ENCODE assay signal across 27 cellular contexts in genomic region chr22:17484608-17485007, GRCh38.
"Had no signal": no experiment of that assay in that cellular context is flagged by ENCODE, and none has a peak within 500 bp of the region (broad histone marks: within the 10 kb centered on the region; RNA-seq: fewer than 3 reads in every experiment).

No MANE protein-coding gene starts in this region.

- H3K27me3 Mint-ChIP-seq: activated CD4-positive, alpha-beta T cell treated with anti-CD3 and anti-CD28 coated beads, Interleukin-2, amount 10 ng/mL, durations not matched to agents 7 days and 5 days; activated naive CD8-positive, alpha-beta T cell treated with anti-CD3 and anti-CD28 coated beads, Interleukin-2, amount 50 U/mL, for 24 hours had no signal

- H3K4me1 Mint-ChIP-seq: activated CD4-positive, alpha-beta T cell treated with anti-CD3 and anti-CD28 coated beads, Interleukin-2, amount 10 ng/mL, durations not matched to agents 7 days and 5 days; activated naive CD8-positive, alpha-beta T cell treated with anti-CD3 and anti-CD28 coated beads, Interleukin-2, amount 50 U/mL, for 24 hours had no signal

- H3K27ac ChIP-seq: ascending aorta, body of pancreas, SJSA1 had no signal

- H3K4me3 Mint-ChIP-seq: activated CD4-positive, alpha-beta memory T cell treated with anti-CD3 and anti-CD28 coated beads for 36 hours; activated CD4-positive, alpha-beta T cell treated with anti-CD3 and anti-CD28 coated beads, Interleukin-2, amount 10 ng/mL, durations not matched to agents 7 days and 5 days; activated naive CD8-positive, alpha-beta T cell treated with anti-CD3 and anti-CD28 coated beads, Interleukin-2, amount 50 U/mL, for 24 hours; activated T-cell treated with anti-CD3 and anti-CD28 coated beads, Interleukin-2, amount 50 U/mL, for 4 hours; T-helper 1 cell treated with Interleukin-12 subunit alpha and Interleukin-12 subunit beta and Interleukin-4 antibody, amounts not matched to agents 30 μg/mL and 1 μg/mL, for 36 hours had no signal

- H3K27ac Mint-ChIP-seq: activated CD4-positive, alpha-beta memory T cell treated with anti-CD3 and anti-CD28 coated beads for 36 hours; activated CD4-positive, alpha-beta T cell treated with anti-CD3 and anti-CD28 coated beads, Interleukin-2, amount 10 ng/mL, durations not matched to agents 7 days and 5 days; activated naive CD4-positive, alpha-beta T cell treated with anti-CD3 and anti-CD28 coated beads, Interleukin-2, amount 50 U/mL, for 72 hours; activated naive CD8-positive, alpha-beta T cell treated with anti-CD3 and anti-CD28 coated beads, Interleukin-2, amount 50 U/mL, for 24 hours; T-helper 1 cell treated with Interleukin-12 subunit alpha and Interleukin-12 subunit beta and Interleukin-4 antibody, amounts not matched to agents 30 μg/mL and 1 μg/mL, for 36 hours had no signal

- H3K9me3 Mint-ChIP-seq: activated CD4-positive, alpha-beta memory T cell treated with anti-CD3 and anti-CD28 coated beads for 36 hours; activated CD4-positive, alpha-beta T cell treated with anti-CD3 and anti-CD28 coated beads, Interleukin-2, amount 10 ng/mL, durations not matched to agents 7 days and 5 days; activated naive CD4-positive, alpha-beta T cell treated with anti-CD3 and anti-CD28 coated beads, Interleukin-2, amount 50 U/mL, for 72 hours; activated naive CD8-positive, alpha-beta T cell treated with anti-CD3 and anti-CD28 coated beads, Interleukin-2, amount 50 U/mL, for 24 hours; activated T-cell treated with anti-CD3 and anti-CD28 coated beads, Interleukin-2, amount 50 U/mL, for 4 hours; T-helper 1 cell treated with Interleukin-12 subunit alpha and Interleukin-12 subunit beta and Interleukin-4 antibody, amounts not matched to agents 30 μg/mL and 1 μg/mL, for 36 hours had no signal

- ATAC-seq: activated naive CD4-positive, alpha-beta T cell treated with anti-CD3 and anti-CD28 coated beads, Interleukin-2, amount 50 U/mL, for 72 hours; activated naive CD8-positive, alpha-beta T cell treated with anti-CD3 and anti-CD28 coated beads, Interleukin-2, amount 50 U/mL, for 24 hours; activated T-cell treated with anti-CD3 and anti-CD28 coated beads, Interleukin-2, amount 50 U/mL, for 4 hours; body of pancreas; SK-N-SH treated with all-trans-retinoic acid at 6 μM for 48 hours had no signal

- H3K36me3 Mint-ChIP-seq: activated CD4-positive, alpha-beta memory T cell treated with anti-CD3 and anti-CD28 coated beads for 36 hours; activated naive CD4-positive, alpha-beta T cell treated with anti-CD3 and anti-CD28 coated beads, Interleukin-2, amount 50 U/mL, for 72 hours had no signal

- DNase-seq: activated CD4-positive, alpha-beta memory T cell treated with anti-CD3 and anti-CD28 coated beads for 36 hours; activated CD4-positive, alpha-beta T cell treated with anti-CD3 and anti-CD28 coated beads, Interleukin-2, amount 10 ng/mL, durations not matched to agents 7 days and 5 days; activated CD4-positive, CD25-positive, alpha-beta regulatory T cell; activated CD8-positive, alpha-beta memory T cell treated with anti-CD3 and anti-CD28 coated beads for 24 hours; activated effector memory CD4-positive, alpha-beta T cell treated with anti-CD3 and anti-CD28 coated beads, Interleukin-2, amount 50 U/mL, for 16 hours; activated naive CD4-positive, alpha-beta T cell treated with Interleukin-2 at 50 U/mL for 16 hours; activated naive CD8-positive, alpha-beta T cell treated with anti-CD3 and anti-CD28 coated beads, Interleukin-2, amount 50 U/mL, for 24 hours; activated T-cell treated with anti-CD3 and anti-CD28 coated beads, Interleukin-2, amount 50 U/mL, for 4 hours; amniotic stem cell; body of pancreas; MG63; NCI-H1105; NCI-H1436; NCI-H1694 treated with DMSO at 0.1 percent for 48 hours; NCI-H2029 treated with DMSO at 0.1 percent for 48 hours; NCI-H345; NCI-H510A; NCI-H526 treated with DMSO at 0.1 percent for 48 hours; NCI-H82; SHP77; SW 1271; T-helper 9 cell had no signal

- H3K4me3 ChIP-seq: ascending aorta, body of pancreas, MG63, SJSA1 had no signal

- H3K27me3 ChIP-seq: ascending aorta, body of pancreas, MG63 had no signal

- H3K9me3 ChIP-seq: ascending aorta, body of pancreas, MG63, SJSA1 had no signal

- H3K36me3 ChIP-seq: ascending aorta, MG63, SJSA1 had no signal

- H3K4me1 ChIP-seq: ascending aorta, SJSA1 had no signal
